Comparison of ENCODE assay signal across 1 cellular context in the genomic region with DNA sequence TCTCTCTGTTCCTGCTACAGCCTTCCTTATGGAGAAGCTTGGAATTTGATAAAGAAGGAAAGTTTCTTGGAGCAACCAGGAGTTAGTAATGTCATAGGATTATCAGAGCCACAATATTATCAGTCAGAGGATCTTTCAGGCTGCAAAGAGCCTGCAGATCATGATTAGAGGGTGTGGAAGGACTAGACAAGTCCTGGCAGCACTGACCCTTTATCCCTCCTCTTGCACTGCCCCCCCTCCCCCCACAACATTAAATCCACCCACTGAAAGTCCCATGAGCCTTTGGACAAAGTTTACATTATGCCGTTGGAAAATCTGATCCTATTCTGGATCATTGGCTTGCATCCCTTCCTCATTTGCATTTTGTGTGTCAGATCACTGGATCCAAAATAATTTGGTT.
TF ChIP-seq lines count a peak whose summit lies in the region.

No MANE protein-coding gene starts in this region.

TF ChIP-seq in K562, 482 proteins besides CTCF, POLR2A, EP300 and RAD21 (continued from another document):
- TF ChIP-seq NFRKB (IDR thresholded peaks at IDR 0.05; ENCODE audit: low read depth) = no peak
- TF ChIP-seq, protein P1, sequence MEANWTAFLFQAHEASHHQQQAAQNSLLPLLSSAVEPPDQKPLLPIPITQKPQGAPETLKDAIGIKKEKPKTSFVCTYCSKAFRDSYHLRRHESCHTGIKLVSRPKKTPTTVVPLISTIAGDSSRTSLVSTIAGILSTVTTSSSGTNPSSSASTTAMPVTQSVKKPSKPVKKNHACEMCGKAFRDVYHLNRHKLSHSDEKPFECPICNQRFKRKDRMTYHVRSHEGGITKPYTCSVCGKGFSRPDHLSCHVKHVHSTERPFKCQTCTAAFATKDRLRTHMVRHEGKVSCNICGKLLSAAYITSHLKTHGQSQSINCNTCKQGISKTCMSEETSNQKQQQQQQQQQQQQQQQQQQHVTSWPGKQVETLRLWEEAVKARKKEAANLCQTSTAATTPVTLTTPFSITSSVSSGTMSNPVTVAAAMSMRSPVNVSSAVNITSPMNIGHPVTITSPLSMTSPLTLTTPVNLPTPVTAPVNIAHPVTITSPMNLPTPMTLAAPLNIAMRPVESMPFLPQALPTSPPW (CRISPR knock-in tag; IDR thresholded peaks at IDR 0.05) = peak; percentile 65
- TF ChIP-seq CBFA2T2 (conservative IDR thresholded peaks at IDR 0.05) = 0 out of 2 replicates have a peak, but pooled peaks have one; percentile 34
- TF ChIP-seq, protein P2, sequence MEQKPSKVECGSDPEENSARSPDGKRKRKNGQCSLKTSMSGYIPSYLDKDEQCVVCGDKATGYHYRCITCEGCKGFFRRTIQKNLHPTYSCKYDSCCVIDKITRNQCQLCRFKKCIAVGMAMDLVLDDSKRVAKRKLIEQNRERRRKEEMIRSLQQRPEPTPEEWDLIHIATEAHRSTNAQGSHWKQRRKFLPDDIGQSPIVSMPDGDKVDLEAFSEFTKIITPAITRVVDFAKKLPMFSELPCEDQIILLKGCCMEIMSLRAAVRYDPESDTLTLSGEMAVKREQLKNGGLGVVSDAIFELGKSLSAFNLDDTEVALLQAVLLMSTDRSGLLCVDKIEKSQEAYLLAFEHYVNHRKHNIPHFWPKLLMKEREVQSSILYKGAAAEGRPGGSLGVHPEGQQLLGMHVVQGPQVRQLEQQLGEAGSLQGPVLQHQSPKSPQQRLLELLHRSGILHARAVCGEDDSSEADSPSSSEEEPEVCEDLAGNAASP (IDR thresholded peaks at IDR 0.05) = no peak
- TF ChIP-seq ARID1B (IDR thresholded peaks at IDR 0.05) = peak; percentile 63; the same call in 1 of the 2 replicates
- no peak for TF ChIP-seq ZNF175 (CRISPR knock-in tag; IDR thresholded peaks at IDR 0.05; ENCODE audit: low read depth)
- no peak for TF ChIP-seq ETV6 (IDR thresholded peaks at IDR 0.05; ENCODE audit: borderline replicate concordance in 1 of 2, low read depth in 2 of 2, low read length in 1 of 2)
- TF ChIP-seq ETV6 (CRISPR knock-in tag; IDR thresholded peaks at IDR 0.05; ENCODE audit: borderline replicate concordance) = no peak
- TF ChIP-seq CCAR2 (IDR thresholded peaks at IDR 0.05; ENCODE audit: low read depth, low read length) = no peak
- no peak for TF ChIP-seq KAT8 (IDR thresholded peaks at IDR 0.05; ENCODE audit: low read depth)
- TF ChIP-seq JUN (IDR thresholded peaks at IDR 0.05; ENCODE audit: borderline replicate concordance, low read depth, low read length) = no peak
- TF ChIP-seq JUN (CRISPR knock-in tag; IDR thresholded peaks at IDR 0.05; ENCODE audit: borderline replicate concordance) = no peak
- TF ChIP-seq MYC (IDR thresholded peaks at IDR 0.05; ENCODE audit: low read depth, low read length) = no peak
- TF ChIP-seq MYC (CRISPR knock-in tag; IDR thresholded peaks at IDR 0.05; ENCODE audit: borderline replicate concordance, low read depth) = no peak
- peak; percentile 19; the same call in 1 of the 2 replicates for TF ChIP-seq NCOR1 (IDR thresholded peaks at IDR 0.05)
- TF ChIP-seq DPF2 (IDR thresholded peaks at IDR 0.05) = peak; percentile 56; the same call in 1 of the 2 replicates
- TF ChIP-seq, protein P3, sequence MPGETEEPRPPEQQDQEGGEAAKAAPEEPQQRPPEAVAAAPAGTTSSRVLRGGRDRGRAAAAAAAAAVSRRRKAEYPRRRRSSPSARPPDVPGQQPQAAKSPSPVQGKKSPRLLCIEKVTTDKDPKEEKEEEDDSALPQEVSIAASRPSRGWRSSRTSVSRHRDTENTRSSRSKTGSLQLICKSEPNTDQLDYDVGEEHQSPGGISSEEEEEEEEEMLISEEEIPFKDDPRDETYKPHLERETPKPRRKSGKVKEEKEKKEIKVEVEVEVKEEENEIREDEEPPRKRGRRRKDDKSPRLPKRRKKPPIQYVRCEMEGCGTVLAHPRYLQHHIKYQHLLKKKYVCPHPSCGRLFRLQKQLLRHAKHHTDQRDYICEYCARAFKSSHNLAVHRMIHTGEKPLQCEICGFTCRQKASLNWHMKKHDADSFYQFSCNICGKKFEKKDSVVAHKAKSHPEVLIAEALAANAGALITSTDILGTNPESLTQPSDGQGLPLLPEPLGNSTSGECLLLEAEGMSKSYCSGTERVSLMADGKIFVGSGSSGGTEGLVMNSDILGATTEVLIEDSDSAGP (CRISPR knock-in tag; IDR thresholded peaks at IDR 0.05) = no peak
- TF ChIP-seq, protein P4, sequence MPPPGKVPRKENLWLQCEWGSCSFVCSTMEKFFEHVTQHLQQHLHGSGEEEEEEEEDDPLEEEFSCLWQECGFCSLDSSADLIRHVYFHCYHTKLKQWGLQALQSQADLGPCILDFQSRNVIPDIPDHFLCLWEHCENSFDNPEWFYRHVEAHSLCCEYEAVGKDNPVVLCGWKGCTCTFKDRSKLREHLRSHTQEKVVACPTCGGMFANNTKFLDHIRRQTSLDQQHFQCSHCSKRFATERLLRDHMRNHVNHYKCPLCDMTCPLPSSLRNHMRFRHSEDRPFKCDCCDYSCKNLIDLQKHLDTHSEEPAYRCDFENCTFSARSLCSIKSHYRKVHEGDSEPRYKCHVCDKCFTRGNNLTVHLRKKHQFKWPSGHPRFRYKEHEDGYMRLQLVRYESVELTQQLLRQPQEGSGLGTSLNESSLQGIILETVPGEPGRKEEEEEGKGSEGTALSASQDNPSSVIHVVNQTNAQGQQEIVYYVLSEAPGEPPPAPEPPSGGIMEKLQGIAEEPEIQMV (tag; conservative IDR thresholded peaks at IDR 0.05; ENCODE audit: low read depth) = no peak
- 0 out of 2 replicates have a peak, but pooled peaks have one; percentile 30 for TF ChIP-seq ZNF24 (IDR thresholded peaks at IDR 0.05)
- TF ChIP-seq CBFA2T3 (IDR thresholded peaks at IDR 0.05) = peak; percentile 69
- TF ChIP-seq, protein P5, sequence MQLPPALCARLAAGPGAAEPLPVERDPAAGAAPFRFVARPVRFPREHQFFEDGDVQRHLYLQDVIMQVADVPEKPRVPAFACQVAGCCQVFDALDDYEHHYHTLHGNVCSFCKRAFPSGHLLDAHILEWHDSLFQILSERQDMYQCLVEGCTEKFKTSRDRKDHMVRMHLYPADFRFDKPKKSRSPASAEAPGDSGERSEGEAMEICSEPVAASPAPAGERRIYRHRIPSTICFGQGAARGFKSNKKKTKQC (CRISPR knock-in tag; IDR thresholded peaks at IDR 0.05) = no peak
- TF ChIP-seq NCOA1 (IDR thresholded peaks at IDR 0.05; ENCODE audit: low read depth) = no peak
- no peak for TF ChIP-seq GTF2E2 (tag; IDR thresholded peaks at IDR 0.05)
- TF ChIP-seq, protein P6, sequence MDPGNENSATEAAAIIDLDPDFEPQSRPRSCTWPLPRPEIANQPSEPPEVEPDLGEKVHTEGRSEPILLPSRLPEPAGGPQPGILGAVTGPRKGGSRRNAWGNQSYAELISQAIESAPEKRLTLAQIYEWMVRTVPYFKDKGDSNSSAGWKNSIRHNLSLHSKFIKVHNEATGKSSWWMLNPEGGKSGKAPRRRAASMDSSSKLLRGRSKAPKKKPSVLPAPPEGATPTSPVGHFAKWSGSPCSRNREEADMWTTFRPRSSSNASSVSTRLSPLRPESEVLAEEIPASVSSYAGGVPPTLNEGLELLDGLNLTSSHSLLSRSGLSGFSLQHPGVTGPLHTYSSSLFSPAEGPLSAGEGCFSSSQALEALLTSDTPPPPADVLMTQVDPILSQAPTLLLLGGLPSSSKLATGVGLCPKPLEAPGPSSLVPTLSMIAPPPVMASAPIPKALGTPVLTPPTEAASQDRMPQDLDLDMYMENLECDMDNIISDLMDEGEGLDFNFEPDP (CRISPR knock-in tag; IDR thresholded peaks at IDR 0.05) = no peak
- TF ChIP-seq, protein P7, sequence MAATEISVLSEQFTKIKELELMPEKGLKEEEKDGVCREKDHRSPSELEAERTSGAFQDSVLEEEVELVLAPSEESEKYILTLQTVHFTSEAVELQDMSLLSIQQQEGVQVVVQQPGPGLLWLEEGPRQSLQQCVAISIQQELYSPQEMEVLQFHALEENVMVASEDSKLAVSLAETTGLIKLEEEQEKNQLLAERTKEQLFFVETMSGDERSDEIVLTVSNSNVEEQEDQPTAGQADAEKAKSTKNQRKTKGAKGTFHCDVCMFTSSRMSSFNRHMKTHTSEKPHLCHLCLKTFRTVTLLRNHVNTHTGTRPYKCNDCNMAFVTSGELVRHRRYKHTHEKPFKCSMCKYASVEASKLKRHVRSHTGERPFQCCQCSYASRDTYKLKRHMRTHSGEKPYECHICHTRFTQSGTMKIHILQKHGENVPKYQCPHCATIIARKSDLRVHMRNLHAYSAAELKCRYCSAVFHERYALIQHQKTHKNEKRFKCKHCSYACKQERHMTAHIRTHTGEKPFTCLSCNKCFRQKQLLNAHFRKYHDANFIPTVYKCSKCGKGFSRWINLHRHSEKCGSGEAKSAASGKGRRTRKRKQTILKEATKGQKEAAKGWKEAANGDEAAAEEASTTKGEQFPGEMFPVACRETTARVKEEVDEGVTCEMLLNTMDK (IDR thresholded peaks at IDR 0.05; ENCODE audit: borderline replicate concordance, insufficient read depth, low read depth, low read length, poor library complexity, severe bottlenecking) = no peak
- no peak for TF ChIP-seq HDAC3 (IDR thresholded peaks at IDR 0.05; ENCODE audit: borderline replicate concordance, partially characterized antibody)
- TF ChIP-seq, protein P8, sequence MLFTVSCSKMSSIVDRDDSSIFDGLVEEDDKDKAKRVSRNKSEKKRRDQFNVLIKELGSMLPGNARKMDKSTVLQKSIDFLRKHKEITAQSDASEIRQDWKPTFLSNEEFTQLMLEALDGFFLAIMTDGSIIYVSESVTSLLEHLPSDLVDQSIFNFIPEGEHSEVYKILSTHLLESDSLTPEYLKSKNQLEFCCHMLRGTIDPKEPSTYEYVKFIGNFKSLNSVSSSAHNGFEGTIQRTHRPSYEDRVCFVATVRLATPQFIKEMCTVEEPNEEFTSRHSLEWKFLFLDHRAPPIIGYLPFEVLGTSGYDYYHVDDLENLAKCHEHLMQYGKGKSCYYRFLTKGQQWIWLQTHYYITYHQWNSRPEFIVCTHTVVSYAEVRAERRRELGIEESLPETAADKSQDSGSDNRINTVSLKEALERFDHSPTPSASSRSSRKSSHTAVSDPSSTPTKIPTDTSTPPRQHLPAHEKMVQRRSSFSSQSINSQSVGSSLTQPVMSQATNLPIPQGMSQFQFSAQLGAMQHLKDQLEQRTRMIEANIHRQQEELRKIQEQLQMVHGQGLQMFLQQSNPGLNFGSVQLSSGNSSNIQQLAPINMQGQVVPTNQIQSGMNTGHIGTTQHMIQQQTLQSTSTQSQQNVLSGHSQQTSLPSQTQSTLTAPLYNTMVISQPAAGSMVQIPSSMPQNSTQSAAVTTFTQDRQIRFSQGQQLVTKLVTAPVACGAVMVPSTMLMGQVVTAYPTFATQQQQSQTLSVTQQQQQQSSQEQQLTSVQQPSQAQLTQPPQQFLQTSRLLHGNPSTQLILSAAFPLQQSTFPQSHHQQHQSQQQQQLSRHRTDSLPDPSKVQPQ (CRISPR knock-in tag; IDR thresholded peaks at IDR 0.05; ENCODE audit: borderline replicate concordance) = no peak
- no peak for TF ChIP-seq ARHGAP35 (IDR thresholded peaks at IDR 0.05; ENCODE audit: partially characterized antibody)
- TF ChIP-seq ZNF41 (CRISPR knock-in tag; conservative IDR thresholded peaks at IDR 0.05) = no peak
- no peak for TF ChIP-seq YY1 (IDR thresholded peaks at IDR 0.05; ENCODE audit: borderline replicate concordance in 1 of 3, control insufficient read depth in 1 of 3, extremely low read depth in 1 of 3, insufficient read depth in 3 of 3, insufficient read length in 1 of 3, insufficient replicate concordance in 2 of 3, low read depth in 1 of 3, low read length in 2 of 3)
- TF ChIP-seq, protein P9, sequence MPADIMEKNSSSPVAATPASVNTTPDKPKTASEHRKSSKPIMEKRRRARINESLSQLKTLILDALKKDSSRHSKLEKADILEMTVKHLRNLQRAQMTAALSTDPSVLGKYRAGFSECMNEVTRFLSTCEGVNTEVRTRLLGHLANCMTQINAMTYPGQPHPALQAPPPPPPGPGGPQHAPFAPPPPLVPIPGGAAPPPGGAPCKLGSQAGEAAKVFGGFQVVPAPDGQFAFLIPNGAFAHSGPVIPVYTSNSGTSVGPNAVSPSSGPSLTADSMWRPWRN (IDR thresholded peaks at IDR 0.05; ENCODE audit: low read depth) = no peak
